Comparison of ENCODE assay signal across 16 cellular contexts in the genomic region with DNA sequence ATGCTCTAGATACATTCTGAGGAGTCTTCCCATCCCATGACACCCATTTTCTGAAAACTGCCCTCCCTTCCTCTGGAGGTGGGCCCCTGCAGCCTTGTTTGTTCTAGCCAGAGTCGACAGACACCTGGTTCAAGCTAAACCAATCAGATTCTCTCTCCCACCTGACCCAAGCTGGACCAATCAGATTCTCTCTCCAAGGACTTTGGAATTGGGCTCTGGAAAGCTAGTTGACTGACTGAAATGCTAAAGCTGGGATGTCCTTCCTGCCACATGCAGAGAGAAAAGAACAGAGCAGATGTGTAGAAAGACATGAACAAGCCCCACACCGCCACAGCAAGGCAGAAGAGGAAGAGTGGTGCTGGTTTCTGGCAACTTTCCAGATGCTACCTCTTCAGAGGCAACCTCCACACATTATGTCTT.
"Had no signal": no experiment of that assay in that cellular context is flagged by ENCODE, and none has a peak within 500 bp of the region (broad histone marks: within the 10 kb centered on the region; RNA-seq: fewer than 3 reads in every experiment).

No MANE protein-coding gene starts in this region.

- H3K4me1 ChIP-seq: ascending aorta, left lung had no signal

- H3K27ac ChIP-seq: ascending aorta, dorsolateral prefrontal cortex, esophagus muscularis mucosa, left lung, suprapubic skin, upper lobe of left lung had no signal

- ATAC-seq: left lung; stimulated activated naive CD8-positive, alpha-beta T cell treated with anti-CD3 and anti-CD28 coated beads, Interleukin-15, Interleukin-2, amounts not matched to agents 100 U/mL and 50 U/mL, for 24 hours had no signal

- H3K36me3 Mint-ChIP-seq: activated CD4-positive, alpha-beta memory T cell treated with anti-CD3 and anti-CD28 coated beads for 36 hours; activated naive CD8-positive, alpha-beta T cell treated with anti-CD3 and anti-CD28 coated beads, Interleukin-2, amount 10 ng/mL, durations not matched to agents 7 days and 5 days had no signal

- H3K9me3 Mint-ChIP-seq: activated CD4-positive, alpha-beta memory T cell treated with anti-CD3 and anti-CD28 coated beads for 36 hours; activated naive CD8-positive, alpha-beta T cell treated with anti-CD3 and anti-CD28 coated beads, Interleukin-2, amount 10 ng/mL, durations not matched to agents 7 days and 5 days had no signal

- H3K4me3 Mint-ChIP-seq: activated CD4-positive, alpha-beta memory T cell treated with anti-CD3 and anti-CD28 coated beads for 36 hours; activated naive CD8-positive, alpha-beta T cell treated with anti-CD3 and anti-CD28 coated beads, Interleukin-2, amount 10 ng/mL, durations not matched to agents 7 days and 5 days had no signal

- DNase-seq: activated CD4-positive, alpha-beta memory T cell treated with anti-CD3 and anti-CD28 coated beads for 36 hours; activated gamma-delta T cell treated with Interleukin-2 at 50 U/mL for 16 hours; activated naive CD8-positive, alpha-beta T cell treated with anti-CD3 and anti-CD28 coated beads, Interleukin-2, amount 10 ng/mL, durations not matched to agents 7 days and 5 days; activated T-cell treated with anti-CD3 and anti-CD28 coated beads, Interleukin-2, amount 50 U/mL, for 48 hours; dorsolateral prefrontal cortex; glutamatergic neuron; islet precursor cell; left lung; mesenchymal stem cell; stimulated activated CD4-positive, alpha-beta T cell treated with anti-CD3 and anti-CD28 coated beads, Interleukin-2, amount 100 ng/mL, for 48 hours; stimulated activated naive CD8-positive, alpha-beta T cell treated with anti-CD3 and anti-CD28 coated beads, Interleukin-15, Interleukin-2, amounts not matched to agents 100 U/mL and 50 U/mL, for 24 hours; T1000; upper lobe of left lung had no signal

- H3K27me3 ChIP-seq: ascending aorta, dorsolateral prefrontal cortex, esophagus muscularis mucosa, left lung, suprapubic skin, upper lobe of left lung had no signal

- H3K9me3 ChIP-seq: ascending aorta, esophagus muscularis mucosa, left lung, suprapubic skin, upper lobe of left lung had no signal

- H3K27ac Mint-ChIP-seq: activated CD4-positive, alpha-beta memory T cell treated with anti-CD3 and anti-CD28 coated beads for 36 hours; activated naive CD8-positive, alpha-beta T cell treated with anti-CD3 and anti-CD28 coated beads, Interleukin-2, amount 10 ng/mL, durations not matched to agents 7 days and 5 days had no signal
